ENCODE assay signal across 10 cellular contexts in the genomic region with DNA sequence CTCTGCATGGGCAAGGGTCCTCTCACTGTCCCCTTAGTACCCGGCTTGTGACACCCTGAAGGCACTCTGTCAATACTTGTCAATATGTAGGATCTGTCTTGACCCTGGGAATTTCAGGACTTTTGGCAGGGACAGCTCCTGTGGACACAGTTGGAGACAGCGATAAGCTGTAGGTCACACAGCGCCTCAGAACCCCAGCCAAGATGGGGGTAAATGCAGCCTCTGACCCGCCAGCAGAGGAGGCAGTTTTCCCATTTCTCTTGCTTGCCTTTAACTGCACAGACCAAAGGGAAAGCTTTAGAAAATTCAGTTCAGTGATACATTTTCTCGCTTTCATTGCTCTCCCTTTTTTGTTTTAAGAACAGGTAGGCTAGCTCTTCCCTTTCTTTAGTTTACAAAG. TPM values are rescaled to one million over a fixed set of nuclear protein-coding genes. Genes with fewer than 3 reads are reported as not detected.
DNase-seq lines count a peak whose midpoint lies in the region; ATAC-seq and TF ChIP-seq lines count a peak whose summit lies in the region.
"Had no signal": no experiment of that assay in that cellular context is flagged by ENCODE, and none has a peak within 500 bp of the region (broad histone marks: within the 10 kb centered on the region; RNA-seq: fewer than 3 reads in every experiment).

No MANE protein-coding gene starts in this region.

- H3K4me3 ChIP-seq in H7 (ENCODE audit: insufficient read depth, low read depth, low read length): no peak overlapping the region
- H3K4me3 ChIP-seq in RWPE2 (ENCODE audit: severe bottlenecking): no peak overlapping the region

- peak; percentile 44; the same call in 1 of the 3 replicates for ATAC-seq in RWPE2 (ENCODE audit: low read depth)
- no peak for ATAC-seq in GM21576 (IDR thresholded peaks at IDR 0.05; ENCODE audit: unreplicated experiment)
- no peak for ATAC-seq in left ventricle myocardium superior

- H3K36me3 ChIP-seq in H7 (replicated peaks; ENCODE audit: control insufficient read depth, insufficient read depth, low read length): no peaks in the 10 kb centered on the region
- H3K36me3 ChIP-seq in RWPE2 (ENCODE audit: low read depth): no peaks in the 10 kb centered on the region

- intact Hi-C loops in left ventricle myocardium superior (cut with micrococcal nuclease): no loop called here

- no peak for TF ChIP-seq CTCF in RWPE2 (IDR thresholded peaks at IDR 0.05; ENCODE audit: poor library complexity, severe bottlenecking)

- no peaks in the 10 kb centered on the region for H3K9me3 ChIP-seq in RWPE2 (ENCODE audit: severe bottlenecking)

- H3K4me1 ChIP-seq in RWPE2 (ENCODE audit: insufficient read depth, poor library complexity, severe bottlenecking): no peaks in the 10 kb centered on the region

- DNase-seq in COLO829 (ENCODE audit: low spot score) (peak; percentile 13), H7 (peak; percentile 87), RWPE2 (ENCODE audit: low spot score) (no peak), iPS-NIHi7 (ENCODE audit: extremely low spot score) (peak; percentile 88), NCI-H1436 treated with DMSO at 0.1 percent for 48 hours (lab: John Stamatoyannopoulos, UW) (no peak), left ventricle myocardium superior (no peak)
- no peak for DNase-seq in effector CD4-positive, alpha-beta T cell
- DNase-seq: hippocampal formation; stimulated activated CD8-positive, alpha-beta memory T cell treated with anti-CD3 and anti-CD28 coated beads, Interleukin-4, amount 100 ng/mL, for 48 hours had no signal

- H3K27ac ChIP-seq in RWPE2 (ENCODE audit: poor library complexity, severe bottlenecking): no peak overlapping the region

- H3K27me3 ChIP-seq in H7 (ENCODE audit: control insufficient read depth, insufficient read depth, low read length) (no peaks in the 10 kb centered on the region), RWPE2 (ENCODE audit: insufficient read depth, poor library complexity, severe bottlenecking) (no peaks in the 10 kb centered on the region)

RNA-seq across cellular contexts. Expression of gene KLHL29, which starts 54.8 kb away (rescaled TPM):
- 6.2 and 11.9 TPM in 2 replicates for total RNA-seq in H7 (2014; rRNA removed; shearing (Covaris generic))
- 0.69 TPM for total RNA-seq in left ventricle myocardium superior

Comparison
In these comparisons a context has a peak if more than half of its experiments do, and no peak if none do; other contexts are left out.
1. DNase-seq: peak in COLO829 (single experiment), H7 (single experiment) and iPS-NIHi7 (single experiment); none in RWPE2 (single experiment), NCI-H1436 treated with DMSO at 0.1 percent for 48 hours (single experiment), effector CD4-positive, alpha-beta T cell (single experiment) and left ventricle myocardium superior (single experiment).